15 cellular contexts compared by ENCODE assay signal in genomic region chr12:26227376-26227775, GRCh38. TPM values are rescaled to one million over a fixed set of nuclear protein-coding genes. Genes with fewer than 3 reads are reported as not detected.
DNase-seq lines count a peak whose midpoint lies in the region; FAIRE-seq and TF ChIP-seq lines count a peak whose summit lies in the region.
"Had no signal": no experiment of that assay in that cellular context is flagged by ENCODE, and none has a peak within 500 bp of the region (broad histone marks: within the 10 kb centered on the region; RNA-seq: fewer than 3 reads in every experiment).

No MANE protein-coding gene starts in this region.

- H3K27me3 Mint-ChIP-seq in activated T-helper 1 cell treated with anti-CD3 and anti-CD28 coated beads, Interleukin-12 subunit alpha, Interleukin-12 subunit beta, Interleukin-2, Interleukin-4 antibody, amounts not matched to agents 30 ng/mL and 10 ng/mL and 1 ng/mL, durations not matched to agents 14 hours and 24 hours and 36 hours (ENCODE audit: insufficient read depth) = peaks cover 38% of the 10 kb centered on the region

- no peaks in the 10 kb centered on the region for H3K36me3 ChIP-seq in adipocyte (ENCODE audit: control insufficient read depth, insufficient read depth, low read length, severe bottlenecking)
- no peaks in the 10 kb centered on the region for H3K36me3 ChIP-seq in iPS-18a (ENCODE audit: control insufficient read depth, low read depth, low read length)
- H3K36me3 ChIP-seq in prostate gland = no peaks in the 10 kb centered on the region
- no peaks in the 10 kb centered on the region for H3K36me3 ChIP-seq in ovary
- H3K36me3 ChIP-seq: BLaER1 treated with 17β-estradiol and CSF1 and Interleukin-3, amounts not matched to agents 10 nM and 100 nM; pancreas had no signal

- H3K27ac ChIP-seq in iPS-18a (ENCODE audit: low read length) = no peak overlapping the region
- peak overlapping the region; percentile 48 to 61 for H3K27ac ChIP-seq in prostate gland
- no peak overlapping the region for H3K27ac ChIP-seq in ovary
- H3K27ac ChIP-seq: BLaER1 treated with 17β-estradiol and CSF1 and Interleukin-3, amounts not matched to agents 10 nM and 100 nM had no signal

- DNase-seq in GM12891 (ENCODE audit: insufficient read length, low spot score) = no peak
- no peak for DNase-seq in adipocyte (ENCODE audit: low read depth)
- no peak for DNase-seq in prostate gland (ENCODE audit: low spot score)
- DNase-seq in activated T-helper 1 cell treated with anti-CD3 and anti-CD28 coated beads, Interleukin-12 subunit alpha, Interleukin-12 subunit beta, Interleukin-2, Interleukin-4 antibody, amounts not matched to agents 30 ng/mL and 10 ng/mL and 1 ng/mL, durations not matched to agents 14 hours and 24 hours and 36 hours (ENCODE audit: low spot score) = no peak
- no peak for DNase-seq in NCI-H526 treated with DMSO at 0.1 percent for 48 hours (lab: John Stamatoyannopoulos, UW)
- DNase-seq in HTR-8/SVneo (ENCODE audit: insufficient read length, low spot score) = no peak
- DNase-seq in ovary = no peak
- DNase-seq: activated CD4-positive, alpha-beta T cell treated with anti-CD3 and anti-CD28 coated beads, Interleukin-2, amount 50 U/mL, for 4 hours; NCI-H1694 had no signal

- no peaks in the 10 kb centered on the region for H3K36me3 Mint-ChIP-seq in activated T-helper 1 cell treated with anti-CD3 and anti-CD28 coated beads, Interleukin-12 subunit alpha, Interleukin-12 subunit beta, Interleukin-2, Interleukin-4 antibody, amounts not matched to agents 30 ng/mL and 10 ng/mL and 1 ng/mL, durations not matched to agents 14 hours and 24 hours and 36 hours (ENCODE audit: low read depth)
- H3K36me3 Mint-ChIP-seq: activated naive CD4-positive, alpha-beta T cell treated with anti-CD3 and anti-CD28 coated beads, Interleukin-2, amount 50 U/mL, for 24 hours had no signal

- H3K4me1 ChIP-seq in adipocyte (ENCODE audit: control insufficient read depth, insufficient read depth, low read length) (no peaks in the 10 kb centered on the region), iPS-18a (ENCODE audit: control insufficient read depth, low read depth, low read length) (no peaks in the 10 kb centered on the region), prostate gland (replicated peaks) (no peaks in the 10 kb centered on the region), ovary (ENCODE audit: insufficient read depth) (peaks cover 5% of the 10 kb centered on the region)
- H3K4me1 ChIP-seq: BLaER1 treated with 17β-estradiol and CSF1 and Interleukin-3, amounts not matched to agents 10 nM and 100 nM; pancreas had no signal

- TF ChIP-seq POLR2A in GM12891 (IDR thresholded peaks at IDR 0.05; ENCODE audit: low read depth, low read length) = no peak
- no peak for TF ChIP-seq POLR2A in prostate gland (IDR thresholded peaks at IDR 0.05)
- TF ChIP-seq POLR2A in ovary (IDR thresholded peaks at IDR 0.05) = no peak

- FAIRE-seq in GM12891 (lab: Jason Lieb, UNC) = peak; percentile 26
- FAIRE-seq in HTR-8/SVneo (lab: Jason Lieb, UNC) = no peak
- FAIRE-seq: endometrium, pancreas had no signal

- peaks cover 4% of the 10 kb centered on the region for H3K27me3 ChIP-seq in adipocyte (replicated peaks; ENCODE audit: control insufficient read depth, insufficient read depth, low read length)
- peaks cover 37% of the 10 kb centered on the region for H3K27me3 ChIP-seq in iPS-18a (ENCODE audit: control insufficient read depth, insufficient read depth, low read length)
- no peaks in the 10 kb centered on the region for H3K27me3 ChIP-seq in prostate gland (replicated peaks; ENCODE audit: insufficient read depth)
- no peaks in the 10 kb centered on the region for H3K27me3 ChIP-seq in ovary
- H3K27me3 ChIP-seq: BLaER1 treated with 17β-estradiol and CSF1 and Interleukin-3, amounts not matched to agents 10 nM and 100 nM; pancreas; testis had no signal

- TF ChIP-seq CTCF in prostate gland (IDR thresholded peaks at IDR 0.05) (no peak), ovary (IDR thresholded peaks at IDR 0.05) (no peak)

- WGBS in prostate gland = 40% methylated on average over 5 of the region's 5 CpGs
- 46 to 65% (median 59%) methylated on average over 5 of the region's 5 CpGs for WGBS in ovary, 3 donors

- no peaks in the 10 kb centered on the region for H3K9me3 Mint-ChIP-seq in activated T-helper 1 cell treated with anti-CD3 and anti-CD28 coated beads, Interleukin-12 subunit alpha, Interleukin-12 subunit beta, Interleukin-2, Interleukin-4 antibody, amounts not matched to agents 30 ng/mL and 10 ng/mL and 1 ng/mL, durations not matched to agents 14 hours and 24 hours and 36 hours
- H3K9me3 Mint-ChIP-seq: activated naive CD4-positive, alpha-beta T cell treated with anti-CD3 and anti-CD28 coated beads, Interleukin-2, amount 50 U/mL, for 24 hours had no signal

- peak overlapping the region; percentile 78 for H3K4me3 ChIP-seq in adipocyte (ENCODE audit: low read length)
- peak overlapping the region; percentile 53 for H3K4me3 ChIP-seq in iPS-18a (ENCODE audit: low read length)
- H3K4me3 ChIP-seq in prostate gland = peak overlapping the region in 1 of 2 donors; percentile 22
- no peak overlapping the region for H3K4me3 ChIP-seq in ovary
- H3K4me3 ChIP-seq: BLaER1 treated with 17β-estradiol and CSF1 and Interleukin-3, amounts not matched to agents 10 nM and 100 nM had no signal

- intact Hi-C loops in prostate gland (cut with DNase I) = no loop called here
- intact Hi-C loops in activated T-helper 1 cell treated with anti-CD3 and anti-CD28 coated beads, Interleukin-12 subunit alpha, Interleukin-12 subunit beta, Interleukin-2, Interleukin-4 antibody, amounts not matched to agents 30 ng/mL and 10 ng/mL and 1 ng/mL, durations not matched to agents 14 hours and 24 hours and 36 hours (cut with micrococcal nuclease) = no loop called here
- intact Hi-C loops in ovary (cut with DNase I) = no loop called here

- no peak for TF ChIP-seq EP300 in ovary (IDR thresholded peaks at IDR 0.05)

- no peak overlapping the region for H3K4me3 Mint-ChIP-seq in activated T-helper 1 cell treated with anti-CD3 and anti-CD28 coated beads, Interleukin-12 subunit alpha, Interleukin-12 subunit beta, Interleukin-2, Interleukin-4 antibody, amounts not matched to agents 30 ng/mL and 10 ng/mL and 1 ng/mL, durations not matched to agents 14 hours and 24 hours and 36 hours
- H3K4me3 Mint-ChIP-seq: activated naive CD4-positive, alpha-beta T cell treated with anti-CD3 and anti-CD28 coated beads, Interleukin-2, amount 50 U/mL, for 24 hours had no signal

- H3K9ac ChIP-seq in adipocyte (ENCODE audit: low read length) = no peak overlapping the region
- no peak overlapping the region for H3K9ac ChIP-seq in iPS-18a (ENCODE audit: low read length)
- H3K9ac ChIP-seq: BLaER1 treated with 17β-estradiol and CSF1 and Interleukin-3, amounts not matched to agents 10 nM and 100 nM had no signal

- no peaks in the 10 kb centered on the region for H3K9me3 ChIP-seq in adipocyte (ENCODE audit: control insufficient read depth, low read length)
- H3K9me3 ChIP-seq in iPS-18a (ENCODE audit: control insufficient read depth, low read depth, low read length) = no peaks in the 10 kb centered on the region
- no peaks in the 10 kb centered on the region for H3K9me3 ChIP-seq in prostate gland
- H3K9me3 ChIP-seq in ovary = no peaks in the 10 kb centered on the region
- H3K9me3 ChIP-seq: pancreas, testis had no signal

- H3K27ac Mint-ChIP-seq in activated T-helper 1 cell treated with anti-CD3 and anti-CD28 coated beads, Interleukin-12 subunit alpha, Interleukin-12 subunit beta, Interleukin-2, Interleukin-4 antibody, amounts not matched to agents 30 ng/mL and 10 ng/mL and 1 ng/mL, durations not matched to agents 14 hours and 24 hours and 36 hours = no peak overlapping the region
- H3K27ac Mint-ChIP-seq: activated naive CD4-positive, alpha-beta T cell treated with anti-CD3 and anti-CD28 coated beads, Interleukin-2, amount 50 U/mL, for 24 hours had no signal

- no peaks in the 10 kb centered on the region for H3K4me1 Mint-ChIP-seq in activated T-helper 1 cell treated with anti-CD3 and anti-CD28 coated beads, Interleukin-12 subunit alpha, Interleukin-12 subunit beta, Interleukin-2, Interleukin-4 antibody, amounts not matched to agents 30 ng/mL and 10 ng/mL and 1 ng/mL, durations not matched to agents 14 hours and 24 hours and 36 hours (ENCODE audit: low read depth)
- H3K4me1 Mint-ChIP-seq: activated naive CD4-positive, alpha-beta T cell treated with anti-CD3 and anti-CD28 coated beads, Interleukin-2, amount 50 U/mL, for 24 hours had no signal

TF ChIP-seq in GM12891, 5 proteins besides CTCF, POLR2A, EP300 and RAD21:
- TF ChIP-seq PAX5 (IDR thresholded peaks at IDR 0.05; ENCODE audit: insufficient read depth, low read length, severe bottlenecking) = no peak
- TF ChIP-seq SPI1 (IDR thresholded peaks at IDR 0.05; ENCODE audit: low read depth, low read length) = no peak
- no peak for TF ChIP-seq POU2F2 (IDR thresholded peaks at IDR 0.05; ENCODE audit: low read depth, low read length)
- TF ChIP-seq POLR2AphosphoS5 (IDR thresholded peaks at IDR 0.05; ENCODE audit: low read depth, low read length) = no peak
- no peak for TF ChIP-seq TAF1 (IDR thresholded peaks at IDR 0.05; ENCODE audit: low read depth, low read length)

RNA-seq across cellular contexts. Expression of gene SSPN, which starts 32.0 kb away (rescaled TPM):
- 0.39 TPM for polyA plus RNA-seq in GM12891 (2012; ENCODE audit: low read depth, missing spikeins)
- total RNA-seq in prostate gland (10 to 100 TPM; 17.0 to 29.5 TPM), ovary (10 to 100 TPM; 21.2 to 68.0 (median 44.2) TPM)
- total RNA-seq in activated T-helper 1 cell treated with anti-CD3 and anti-CD28 coated beads, Interleukin-12 subunit alpha, Interleukin-12 subunit beta, Interleukin-2, Interleukin-4 antibody, amounts not matched to agents 30 ng/mL and 10 ng/mL and 1 ng/mL, durations not matched to agents 14 hours and 24 hours and 36 hours = not detected in 2 replicates
- 10 to 100 TPM; 17.0 to 32.8 TPM for polyA plus RNA-seq in ovary

Comparison
In these comparisons a context has a peak if more than half of its experiments do, and no peak if none do; other contexts are left out.
1. H3K27ac ChIP-seq: peak in prostate gland (2 of 2); none in iPS-18a (single experiment) and ovary (0 of 2).
2. RNA of gene SSPN, which starts 32.0 kb away (total RNA-seq): 21.2 to 68.0 TPM in ovary and 17.0 to 29.5 TPM in prostate gland; not detected in activated T-helper 1 cell treated with anti-CD3 and anti-CD28 coated beads, Interleukin-12 subunit alpha, Interleukin-12 subunit beta, Interleukin-2, Interleukin-4 antibody, amounts not matched to agents 30 ng/mL and 10 ng/mL and 1 ng/mL, durations not matched to agents 14 hours and 24 hours and 36 hours; every median in the first group is over 10 times any median in the second.